In the genomic region with DNA sequence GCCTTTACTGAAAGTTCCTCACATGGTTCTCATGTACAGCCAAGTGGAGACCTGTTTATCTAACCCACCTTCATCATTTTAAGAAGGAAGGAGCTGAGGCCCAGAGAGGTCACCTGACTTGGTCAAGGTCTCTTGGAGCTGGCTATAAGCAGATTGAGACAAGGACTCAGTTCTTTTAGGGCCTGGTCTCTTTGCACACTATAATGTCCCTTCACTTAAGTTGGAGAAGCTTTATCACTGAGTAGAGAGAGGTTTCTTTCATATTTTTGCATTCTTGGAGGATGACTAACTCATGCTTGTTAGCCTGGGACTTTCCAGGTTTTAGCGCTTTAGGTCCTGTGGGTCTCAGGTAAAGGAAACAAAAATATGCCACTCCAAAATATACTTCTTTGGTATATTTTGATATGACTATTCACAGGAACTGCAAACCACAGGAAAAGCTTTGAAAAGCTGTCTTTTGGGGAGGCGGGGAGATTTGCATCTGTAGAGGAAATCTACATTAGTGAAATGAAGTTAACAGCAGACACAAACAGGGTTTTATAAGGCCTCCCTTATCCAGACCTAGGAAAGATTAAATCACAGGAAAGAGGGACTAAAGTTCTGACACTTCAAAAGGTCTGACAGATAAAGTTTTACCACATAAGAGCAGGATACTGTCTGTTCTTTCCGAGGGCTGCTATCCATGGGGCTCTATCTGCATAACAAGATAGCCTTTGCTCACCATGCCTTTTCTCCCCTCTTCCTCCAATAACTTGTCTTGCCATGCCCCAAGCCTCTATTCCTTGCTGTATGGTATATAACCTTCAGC, we compare ENCODE assay signal across 8 cellular contexts.
DNase-seq lines count a peak whose midpoint lies in the region; ATAC-seq, FAIRE-seq and TF ChIP-seq lines count a peak whose summit lies in the region.

No MANE protein-coding gene starts in this region.

- no TSS peak for BruUV-seq in K562 (replicated peaks; lab: Mats Ljungman, UMichigan)

- H4K20me1 ChIP-seq in K562 (replicated peaks; ENCODE audit: control insufficient read depth, insufficient read depth, low read length), result no peaks in the 10 kb centered on the region

- H3K9ac ChIP-seq in K562 (ENCODE audit: insufficient read depth in 1 of 2, low read depth in 2 of 2, low read length in 2 of 2), result no peak overlapping the region

- CTCF ChIA-PET in K562 (lab: Yijun Ruan, JAX; ENCODE audit: low intra/inter-chr PET ratio), result no interaction called here

- no peaks in the 10 kb centered on the region for H3K9me1 ChIP-seq in K562 (ENCODE audit: control insufficient read depth, insufficient read depth, low read length)

- H3K36me3 Mint-ChIP-seq in CD14-positive monocyte, result no peaks in the 10 kb centered on the region

- FAIRE-seq in RCC 7860 (lab: Jason Lieb, UNC), result peak; percentile 77
- no peak for FAIRE-seq in K562 (lab: Jason Lieb, UNC)

- no peaks in the 10 kb centered on the region for H3K36me3 ChIP-seq in K562 (ENCODE audit: control insufficient read depth, insufficient read depth, low read length)

- no peak overlapping the region for H3K4me2 ChIP-seq in K562 (ENCODE audit: insufficient read depth, low read length)

- DNase-seq in COLO829 (ENCODE audit: low spot score) (peak; percentile 62), RCC 7860 (ENCODE audit: low spot score) (peak; percentile 72), K562 (ENCODE audit: extremely low read depth in 1 of 4, low spot score in 3 of 4) (no peak), posterior cingulate gyrus (no peak), Kasumi-1 (lab: John Stamatoyannopoulos, UW) (no peak), CD14-positive monocyte (ENCODE audit: low spot score) (no peak)
- DNase-seq in stimulated activated CD4-positive, alpha-beta T cell treated with anti-CD3 and anti-CD28 coated beads, Interleukin-4, amount 100 ng/mL, for 24 hours, result peak; percentile 74

- no peak overlapping the region for H3K4me3 Mint-ChIP-seq in CD14-positive monocyte

- no peaks in the 10 kb centered on the region; the same call in 1 of the 2 replicates for H3K9me3 ChIP-seq in K562 (replicated peaks; ENCODE audit: control insufficient read depth, insufficient read depth, low read depth, low read length)

- peaks cover 0 to 5% (median 2%) of the 10 kb centered on the region in 7 donors for H3K9me3 Mint-ChIP-seq in CD14-positive monocyte

- no peak for TF ChIP-seq EP300 in K562 (IDR thresholded peaks at IDR 0.05; ENCODE audit: low read length)

- no peak overlapping the region for H3K27ac Mint-ChIP-seq in CD14-positive monocyte

- no peak overlapping the region for H2AFZ ChIP-seq in K562 (ENCODE audit: low read depth, low read length)

- TF ChIP-seq POLR2A in K562 (conservative IDR thresholded peaks at IDR 0.05), result no peak

- ATAC-seq in GM21737 (IDR thresholded peaks at IDR 0.05; ENCODE audit: unreplicated experiment) (peak; percentile 44), K562 (no peak)

- peaks cover 32% of the 10 kb centered on the region for H3K4me1 Mint-ChIP-seq in CD14-positive monocyte

- no peak for TF ChIP-seq CTCF in K562 (IDR thresholded peaks at IDR 0.05 in 2 of 3, conservative IDR thresholded peaks at IDR 0.05 in 1 of 3; ENCODE audit: insufficient read depth in 2 of 3, low read depth in 1 of 3, low read length in 3 of 3)
- no peak for TF ChIP-seq CTCF in CD14-positive monocyte (IDR thresholded peaks at IDR 0.05)

- WGBS in K562 (ENCODE audit: insufficient coverage, low coverage, missing lambda C conversion rate), result 11% methylated on average over 3 of the region's 3 CpGs

- H3K27ac ChIP-seq in K562 (ENCODE audit: extremely low read depth, low read depth, low read length), result no peak overlapping the region

- in situ Hi-C loops in K562 (cut with MboI), result no loop called here

- H3K4me3 ChIP-seq in K562, result no peak overlapping the region

- H3K4me1 ChIP-seq in K562 (replicated peaks in 1 of 2; ENCODE audit: control insufficient read depth in 2 of 2, insufficient read depth in 2 of 2, low read length in 2 of 2), result no peaks in the 10 kb centered on the region; a peak in 2 of 5 replicates

- H3K27me3 ChIP-seq in K562 (ENCODE audit: control insufficient read depth in 2 of 2, insufficient read depth in 2 of 2, low read length in 2 of 2), result peaks cover 14 to 15% of the 10 kb centered on the region in 2 experiments; a peak in 4 of 5 replicates

- no peak for TF ChIP-seq RAD21 in K562 (CRISPR knock-in tag; conservative IDR thresholded peaks at IDR 0.05 in 1 of 2, IDR thresholded peaks at IDR 0.05 in 1 of 2)

- intact Hi-C loops in K562 (cut with micrococcal nuclease) (no loop called here), posterior cingulate gyrus (cut with DNase I) (no loop called here), CD14-positive monocyte (cut with micrococcal nuclease) (no loop called here)

- H3K27me3 Mint-ChIP-seq in CD14-positive monocyte (ENCODE audit: low read depth in 3 of 3), result peaks cover 0 to 2% (median 0%) of the 10 kb centered on the region in 3 donors

- POLR2A ChIA-PET in K562 (lab: Yijun Ruan, JAX), result interaction anchor here (1.1 kb wide), 1 partner anchor 11 kb away, joined by 3 read pairs; no protein-coding TSS in a partner anchor

- no peaks in the 10 kb centered on the region for H3K79me2 ChIP-seq in K562 (ENCODE audit: control insufficient read depth, insufficient read depth, low read length)

TF ChIP-seq in K562, 482 proteins besides CTCF, POLR2A, EP300 and RAD21:
- TF ChIP-seq ZNF766 (CRISPR knock-in tag; conservative IDR thresholded peaks at IDR 0.05) (peak; percentile 66), CHD1 (IDR thresholded peaks at IDR 0.05; ENCODE audit: low read length) (no peak), ZBTB40 (IDR thresholded peaks at IDR 0.05) (peak; percentile 52; the same call in 1 of the 2 replicates), ZBTB40 (CRISPR knock-in tag; IDR thresholded peaks at IDR 0.05) (no peak)

Comparison
In these comparisons a context has a peak if more than half of its experiments do, and no peak if none do; other contexts are left out.
1. DNase-seq: peak in COLO829 (single experiment), RCC 7860 (single experiment) and stimulated activated CD4-positive, alpha-beta T cell treated with anti-CD3 and anti-CD28 coated beads, Interleukin-4, amount 100 ng/mL, for 24 hours (single experiment); none in K562 (0 of 4), posterior cingulate gyrus (0 of 10), Kasumi-1 (0 of 2) and CD14-positive monocyte (single experiment).